ENCODE assay signal across 18 cellular contexts in genomic region chr3:52857108-52857507, GRCh38. TPM values are rescaled to one million over a fixed set of nuclear protein-coding genes. Genes with fewer than 3 reads are reported as not detected.
"Had no signal": no experiment of that assay in that cellular context is flagged by ENCODE, and none has a peak within 500 bp of the region (broad histone marks: within the 10 kb centered on the region; RNA-seq: fewer than 3 reads in every experiment).

No MANE protein-coding gene starts in this region.

- H3K4me1 Mint-ChIP-seq: endodermal cell, nephron progenitor cell had no signal

- H3K9me3 ChIP-seq: ovary, right lobe of liver, stomach had no signal

- H3K27me3 ChIP-seq: foreskin keratinocyte, ovary, right lobe of liver, stomach had no signal

- H3K27me3 Mint-ChIP-seq: naive thymus-derived CD4-positive, alpha-beta T cell had no signal

- H3K27ac ChIP-seq: foreskin keratinocyte, ovary, right lobe of liver, stomach had no signal

- H3K27ac Mint-ChIP-seq: endodermal cell, immature natural killer cell, nephron progenitor cell had no signal

- H3K4me3 ChIP-seq: ovary, right lobe of liver, stomach had no signal

- H3K36me3 ChIP-seq: ovary had no signal

- H3K4me3 Mint-ChIP-seq: endodermal cell; immature natural killer cell; naive thymus-derived CD4-positive, alpha-beta T cell; nephron progenitor cell had no signal

- H3K4me1 ChIP-seq: foreskin keratinocyte, right lobe of liver had no signal

- ATAC-seq: foreskin keratinocyte; left cardiac atrium; naive thymus-derived CD4-positive, alpha-beta T cell; right lobe of liver had no signal

- DNase-seq: cerebellar nuclear complex; dermis blood vessel endothelial cell; endodermal cell; erythroblast; foreskin keratinocyte; immature natural killer cell; left cardiac atrium; naive thymus-derived CD4-positive, alpha-beta T cell; nephron progenitor cell; ovary; right lobe of liver; stimulated activated CD4-positive, alpha-beta T cell treated with anti-CD3 and anti-CD28 coated beads, Interleukin-15, amount 100 ng/mL, for 24 hours; stimulated activated CD4-positive, alpha-beta T cell treated with anti-CD3 and anti-CD28 coated beads, Interleukin-1b, Interleukin-23, amount 100 ng/mL, for 48 hours; stimulated activated CD4-positive, alpha-beta T cell treated with anti-CD3 and anti-CD28 coated beads, Interleukin-4, amount 100 ng/mL, for 24 hours; stimulated activated naive CD4-positive, alpha-beta T cell; stomach; trophoblast cell had no signal

RNA-seq across cellular contexts. Expression of gene MUSTN1, which starts 22.3 kb away (rescaled TPM):
- total RNA-seq: dermis blood vessel endothelial cell, renal cortical epithelial cell had no signal
